Comparison of ENCODE assay signal across 12 cellular contexts in the genomic region with DNA sequence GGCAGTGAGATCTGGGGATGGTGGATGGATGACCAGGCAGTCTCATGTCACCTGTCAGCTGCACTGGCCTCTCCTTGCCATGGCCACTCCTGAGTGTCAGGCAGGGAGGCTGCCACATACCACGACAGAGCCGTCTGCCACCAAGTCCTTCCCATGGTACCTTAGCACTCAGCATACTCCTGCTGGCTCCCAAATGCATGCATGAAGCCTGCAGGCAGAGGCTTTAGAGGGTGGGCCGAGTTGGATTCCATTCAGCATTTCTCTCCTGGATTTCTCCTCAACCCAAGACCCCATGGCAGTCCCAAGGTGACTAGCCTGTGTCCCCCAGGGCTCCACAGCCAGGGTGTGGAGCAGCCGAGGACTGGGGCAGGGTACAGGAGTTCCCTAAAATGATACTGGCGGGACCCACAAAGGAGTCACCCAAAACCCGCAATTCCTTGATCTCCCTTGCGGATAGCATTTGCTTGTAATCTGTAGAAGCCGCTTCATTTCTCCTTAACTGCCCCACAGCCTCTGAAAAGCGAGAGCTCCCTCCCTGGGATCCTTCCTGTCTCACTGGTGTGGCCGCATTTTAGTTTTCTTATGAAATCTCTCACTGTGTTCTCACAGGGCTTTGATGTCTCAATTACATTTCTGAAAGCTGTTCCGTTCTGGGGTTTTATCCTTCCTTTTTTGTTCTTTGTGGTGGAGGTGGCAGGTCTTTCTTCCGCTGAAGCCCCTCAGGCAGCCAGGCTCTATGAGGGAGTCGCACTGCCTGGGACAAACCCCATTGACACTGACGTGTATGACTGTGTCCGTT.
DNase-seq lines count a peak whose midpoint lies in the region; ATAC-seq and TF ChIP-seq lines count a peak whose summit lies in the region.
"Had no signal": no experiment of that assay in that cellular context is flagged by ENCODE, and none has a peak within 500 bp of the region (broad histone marks: within the 10 kb centered on the region; RNA-seq: fewer than 3 reads in every experiment).

No MANE protein-coding gene starts in this region.

- H3K9me3 ChIP-seq in HUES48 (ENCODE audit: control insufficient read depth, insufficient read depth, low read length), result no peaks in the 10 kb centered on the region
- H3K9me3 ChIP-seq in tibial nerve, result peaks cover 0 to 16% (median 0%) of the 10 kb centered on the region in 4 donors

- peak; percentile 91 for ATAC-seq in activated CD8-positive, alpha-beta T cell treated with anti-CD3 and anti-CD28 coated beads, Interleukin-2, amount 10 ng/mL, durations not matched to agents 7 days and 5 days
- ATAC-seq in GM18870 (IDR thresholded peaks at IDR 0.05; ENCODE audit: unreplicated experiment) (no peak), HG02938 (IDR thresholded peaks at IDR 0.05; ENCODE audit: unreplicated experiment) (no peak)

- H3K4me3 Mint-ChIP-seq in activated CD8-positive, alpha-beta T cell treated with anti-CD3 and anti-CD28 coated beads, Interleukin-2, amount 10 ng/mL, durations not matched to agents 7 days and 5 days, result peak overlapping the region; percentile 65
- H3K4me3 Mint-ChIP-seq: nephron had no signal

- H3K4me2 ChIP-seq in mesendoderm (ENCODE audit: low read length), result no peak overlapping the region

- H3K27ac ChIP-seq in ACC112 (ENCODE audit: low read depth, low read length) (peak overlapping the region; percentile 49; the same call in 1 of the 2 replicates), HUES48 (ENCODE audit: low read depth, low read length) (peak overlapping the region; percentile 6), mesendoderm (ENCODE audit: low read depth, low read length) (peak overlapping the region; percentile 48), tibial nerve (no peak overlapping the region)

- H3K4me1 Mint-ChIP-seq in activated CD8-positive, alpha-beta T cell treated with anti-CD3 and anti-CD28 coated beads, Interleukin-2, amount 10 ng/mL, durations not matched to agents 7 days and 5 days (ENCODE audit: low read depth), result peaks cover 82% of the 10 kb centered on the region

- H3K27me3 Mint-ChIP-seq in activated CD8-positive, alpha-beta T cell treated with anti-CD3 and anti-CD28 coated beads, Interleukin-2, amount 10 ng/mL, durations not matched to agents 7 days and 5 days (ENCODE audit: low read depth), result no peaks in the 10 kb centered on the region

- H3K56ac ChIP-seq in mesendoderm (ENCODE audit: low read length), result peak overlapping the region; percentile 70

- no peak overlapping the region for H4K8ac ChIP-seq in mesendoderm (ENCODE audit: low read depth, low read length)

- no peak overlapping the region for H4K5ac ChIP-seq in mesendoderm (ENCODE audit: low read length)

- H3K18ac ChIP-seq in mesendoderm (ENCODE audit: low read length), result peak overlapping the region; percentile 77

- CTCF ChIA-PET in activated CD8-positive, alpha-beta T cell treated with anti-CD3 and anti-CD28 coated beads, Interleukin-2, amount 10 ng/mL, durations not matched to agents 7 days and 5 days (lab: Charles Lee), result interaction anchor here (0.7 to 1.7 kb wide), 7 partner anchors 9 to 141 kb away, joined by 3 to 11 read pairs (median 3); no protein-coding TSS in a partner anchor

- no CpG with 5 or more reads among the region's 15 CpGs for WGBS in mesendoderm (ENCODE audit: extremely low coverage, insufficient coverage, low lambda C conversion rate)
- WGBS in tibial nerve, 2 donors, result 85% methylated on average over 12 to 15 of the region's 15 CpGs

- H3K4me1 ChIP-seq in ACC112 (ENCODE audit: control insufficient read depth, insufficient read depth, low read length, unreplicated experiment) (peaks cover 27% of the 10 kb centered on the region), HUES48 (ENCODE audit: control insufficient read depth, insufficient read depth, low read length) (peaks cover 4% of the 10 kb centered on the region; the same call in 1 of the 2 replicates), mesendoderm (ENCODE audit: control insufficient read depth, low read depth, low read length) (peaks cover 4% of the 10 kb centered on the region), tibial nerve (peaks cover 0 to 20% (median 2%) of the 10 kb centered on the region in 4 donors)

- no peak for TF ChIP-seq CTCF in tibial nerve (IDR thresholded peaks at IDR 0.05)

- H3K36me3 ChIP-seq in ACC112 (ENCODE audit: insufficient read depth, low read length) (no peaks in the 10 kb centered on the region), HUES48 (ENCODE audit: control insufficient read depth, insufficient read depth, low read length) (no peaks in the 10 kb centered on the region), mesendoderm (ENCODE audit: control insufficient read depth, insufficient read depth, low read length) (no peaks in the 10 kb centered on the region), tibial nerve (peaks cover 0 to 30% (median 0%) of the 10 kb centered on the region in 3 donors)

- H3K4me3 ChIP-seq in ACC112 (ENCODE audit: low read depth, low read length), result no peak overlapping the region
- no peak overlapping the region for H3K4me3 ChIP-seq in HUES48 (ENCODE audit: low read depth, low read length)
- H3K4me3 ChIP-seq in mesendoderm (ENCODE audit: low read length), result no peak overlapping the region
- no peak overlapping the region for H3K4me3 ChIP-seq in tibial nerve

- TF ChIP-seq EP300 in tibial nerve (IDR thresholded peaks at IDR 0.05), result no peak

- DNase-seq in activated CD8-positive, alpha-beta T cell treated with anti-CD3 and anti-CD28 coated beads, Interleukin-2, amount 10 ng/mL, durations not matched to agents 7 days and 5 days, result peak; percentile 69
- DNase-seq in mesendoderm (peak; percentile 45), dermis blood vessel endothelial cell (no peak), tibial nerve (ENCODE audit: low spot score in 2 of 2) (no peak)
- DNase-seq: activated gamma-delta T cell, KG1, NCI-H510A had no signal

- H3K9ac ChIP-seq in HUES48 (ENCODE audit: low read depth, low read length) (no peak overlapping the region), mesendoderm (ENCODE audit: low read length) (no peak overlapping the region)

- H3K9me3 Mint-ChIP-seq in activated CD8-positive, alpha-beta T cell treated with anti-CD3 and anti-CD28 coated beads, Interleukin-2, amount 10 ng/mL, durations not matched to agents 7 days and 5 days (ENCODE audit: insufficient read depth), result peaks cover 12% of the 10 kb centered on the region
- H3K9me3 Mint-ChIP-seq: nephron had no signal

- H2AFZ ChIP-seq in ACC112 (ENCODE audit: low read length, unreplicated experiment), result no peak overlapping the region

- H3K27me3 ChIP-seq in ACC112 (ENCODE audit: insufficient read depth, low read length), result no peaks in the 10 kb centered on the region
- no peaks in the 10 kb centered on the region for H3K27me3 ChIP-seq in HUES48 (ENCODE audit: control insufficient read depth, insufficient read depth, low read length)
- no peaks in the 10 kb centered on the region for H3K27me3 ChIP-seq in mesendoderm (ENCODE audit: insufficient read depth, low read length, poor library complexity)
- no peaks in the 10 kb centered on the region for H3K27me3 ChIP-seq in tibial nerve

- peak overlapping the region; percentile 94 for H3K27ac Mint-ChIP-seq in activated CD8-positive, alpha-beta T cell treated with anti-CD3 and anti-CD28 coated beads, Interleukin-2, amount 10 ng/mL, durations not matched to agents 7 days and 5 days

- H3K79me2 ChIP-seq in ACC112 (ENCODE audit: control insufficient read depth, insufficient read depth, low read length, unreplicated experiment) (no peaks in the 10 kb centered on the region), mesendoderm (ENCODE audit: control insufficient read depth, insufficient read depth, low read length) (no peaks in the 10 kb centered on the region)

- POLR2A ChIA-PET in activated CD8-positive, alpha-beta T cell treated with anti-CD3 and anti-CD28 coated beads, Interleukin-2, amount 10 ng/mL, durations not matched to agents 7 days and 5 days (lab: Charles Lee), result interaction anchor here (0.7 to 1.8 kb wide), 4 partner anchors 22 to 138 kb away, joined by 3 to 7 read pairs (median 3); no protein-coding TSS in a partner anchor

- peaks cover 73% of the 10 kb centered on the region for H3K36me3 Mint-ChIP-seq in activated CD8-positive, alpha-beta T cell treated with anti-CD3 and anti-CD28 coated beads, Interleukin-2, amount 10 ng/mL, durations not matched to agents 7 days and 5 days (ENCODE audit: low read depth)

- no peaks in the 10 kb centered on the region for H3K79me1 ChIP-seq in mesendoderm (ENCODE audit: low read length)

- H3K4ac ChIP-seq in mesendoderm (ENCODE audit: low read depth, low read length), result no peak overlapping the region

- peak overlapping the region; percentile 16 for H2BK5ac ChIP-seq in mesendoderm (ENCODE audit: low read length)

- H2AK5ac ChIP-seq in mesendoderm (ENCODE audit: low read length), result peak overlapping the region; percentile 66

- no peak for TF ChIP-seq POLR2A in tibial nerve (IDR thresholded peaks at IDR 0.05)

- H2BK15ac ChIP-seq in mesendoderm (replicated peaks; ENCODE audit: low read depth), result no peak overlapping the region

- no peak overlapping the region for H3K23ac ChIP-seq in mesendoderm (ENCODE audit: low read length)

- no peak overlapping the region for H2BK120ac ChIP-seq in mesendoderm (ENCODE audit: low read depth, low read length)

Comparison
In these comparisons a context has a peak if more than half of its experiments do, and no peak if none do; other contexts are left out.
1. H3K27ac ChIP-seq: peak in ACC112 (single experiment), HUES48 (single experiment) and mesendoderm (single experiment); none in tibial nerve (0 of 4).
2. DNase-seq: peak in activated CD8-positive, alpha-beta T cell treated with anti-CD3 and anti-CD28 coated beads, Interleukin-2, amount 10 ng/mL, durations not matched to agents 7 days and 5 days (single experiment) and mesendoderm (single experiment); none in dermis blood vessel endothelial cell (single experiment) and tibial nerve (0 of 2).